23 cellular contexts compared by ENCODE assay signal in genomic region chr11:75283391-75283931, GRCh38. TPM values are rescaled to one million over a fixed set of nuclear protein-coding genes. Genes with fewer than 3 reads are reported as not detected.
DNase-seq lines count a peak whose midpoint lies in the region; ATAC-seq and TF ChIP-seq lines count a peak whose summit lies in the region.
"Had no signal": no experiment of that assay in that cellular context is flagged by ENCODE, and none has a peak within 500 bp of the region (broad histone marks: within the 10 kb centered on the region; RNA-seq: fewer than 3 reads in every experiment).

No MANE protein-coding gene starts in this region.

- peak overlapping the region; percentile 72 for H3K56ac ChIP-seq in mesendoderm (ENCODE audit: low read length)

- H4K20me1 ChIP-seq in BLaER1: peaks cover 49% of the 10 kb centered on the region

- no peak overlapping the region for H2AK5ac ChIP-seq in mesendoderm (ENCODE audit: low read length)

- no peak overlapping the region for H3K4ac ChIP-seq in mesendoderm (ENCODE audit: low read depth, low read length)

- H3K4me1 ChIP-seq in BE2C: peaks cover 14% of the 10 kb centered on the region
- peaks cover 78% of the 10 kb centered on the region for H3K4me1 ChIP-seq in BLaER1
- peaks cover 14% of the 10 kb centered on the region for H3K4me1 ChIP-seq in NT2/D1 (ENCODE audit: insufficient read depth, insufficient read length)
- peaks cover 6% of the 10 kb centered on the region for H3K4me1 ChIP-seq in mesendoderm (ENCODE audit: control insufficient read depth, low read depth, low read length)
- H3K4me1 ChIP-seq in foreskin keratinocyte: no peaks in the 10 kb centered on the region
- H3K4me1 ChIP-seq: SJSA1 had no signal

- peaks cover 53% of the 10 kb centered on the region for H3K36me3 ChIP-seq in BE2C
- peaks cover 92% of the 10 kb centered on the region for H3K36me3 ChIP-seq in BLaER1
- peaks cover 81% of the 10 kb centered on the region for H3K36me3 ChIP-seq in NT2/D1 (ENCODE audit: insufficient read depth, insufficient read length, low read length)
- no peaks in the 10 kb centered on the region for H3K36me3 ChIP-seq in mesendoderm (ENCODE audit: control insufficient read depth, insufficient read depth, low read length)
- H3K36me3 ChIP-seq: SJSA1 had no signal

- H3K79me2 ChIP-seq in mesendoderm (ENCODE audit: control insufficient read depth, insufficient read depth, low read length): no peaks in the 10 kb centered on the region

- H2BK120ac ChIP-seq in mesendoderm (ENCODE audit: low read depth, low read length): no peak overlapping the region

- no peak for ATAC-seq in GM19328 (IDR thresholded peaks at IDR 0.05; ENCODE audit: unreplicated experiment)
- no peak for ATAC-seq in HG03135 (IDR thresholded peaks at IDR 0.05; ENCODE audit: unreplicated experiment)
- no peak for ATAC-seq in foreskin keratinocyte
- ATAC-seq: HepG2 had no signal

- TF ChIP-seq CTCF in BE2C (IDR thresholded peaks at IDR 0.05; ENCODE audit: low read depth, low read length) (no peak), foreskin keratinocyte (conservative IDR thresholded peaks at IDR 0.05) (no peak)

- peak overlapping the region; percentile 51 for H3K18ac ChIP-seq in mesendoderm (ENCODE audit: low read length)

- H2BK5ac ChIP-seq in mesendoderm (ENCODE audit: low read length): peak overlapping the region; percentile 48

- H3K9ac ChIP-seq in BLaER1 (peak overlapping the region; percentile 51), NT2/D1 (ENCODE audit: insufficient read length, low read depth) (peak overlapping the region; percentile 4), mesendoderm (ENCODE audit: low read length) (no peak overlapping the region)

- H3K23ac ChIP-seq in mesendoderm (ENCODE audit: low read length): no peak overlapping the region

- H3K9me3 ChIP-seq in BE2C (no peaks in the 10 kb centered on the region), BLaER1 (no peaks in the 10 kb centered on the region), NT2/D1 (ENCODE audit: insufficient read depth, low read length) (no peaks in the 10 kb centered on the region)
- H3K9me3 ChIP-seq: SJSA1 had no signal

- H3K79me1 ChIP-seq in mesendoderm (ENCODE audit: low read length): no peaks in the 10 kb centered on the region

- no peak overlapping the region for H2BK15ac ChIP-seq in mesendoderm (replicated peaks; ENCODE audit: low read depth)

- H3K27ac ChIP-seq in BLaER1 (peak overlapping the region; percentile 58), mesendoderm (ENCODE audit: low read depth, low read length) (no peak overlapping the region), foreskin keratinocyte (no peak overlapping the region)
- H3K27ac ChIP-seq: PC-9, SJSA1 had no signal

- H4K5ac ChIP-seq in mesendoderm (ENCODE audit: low read length): no peak overlapping the region

- H3K27me3 ChIP-seq in BE2C: no peaks in the 10 kb centered on the region
- no peaks in the 10 kb centered on the region for H3K27me3 ChIP-seq in BLaER1
- H3K27me3 ChIP-seq in NT2/D1 (ENCODE audit: insufficient read depth, insufficient read length): no peaks in the 10 kb centered on the region
- no peaks in the 10 kb centered on the region for H3K27me3 ChIP-seq in mesendoderm (ENCODE audit: insufficient read depth, low read length, poor library complexity)
- peaks cover 4% of the 10 kb centered on the region for H3K27me3 ChIP-seq in foreskin keratinocyte
- H3K27me3 ChIP-seq: SJSA1 had no signal

- H3K4me2 ChIP-seq in BLaER1 (peak overlapping the region; percentile 65), mesendoderm (ENCODE audit: low read length) (no peak overlapping the region)
- H3K4me2 ChIP-seq: PC-9 had no signal

- no peak overlapping the region for H3K4me3 ChIP-seq in BE2C (ENCODE audit: low read depth, low read length)
- no peak overlapping the region for H3K4me3 ChIP-seq in BLaER1
- H3K4me3 ChIP-seq in NT2/D1 (ENCODE audit: insufficient read length, low read depth): no peak overlapping the region
- H3K4me3 ChIP-seq in mesendoderm (ENCODE audit: low read length): no peak overlapping the region
- H3K4me3 ChIP-seq: PC-9, SJSA1 had no signal

- DNase-seq in BE2C (peak; percentile 84), NT2/D1 (ENCODE audit: low read depth, low spot score) (no peak), mesendoderm (peak; percentile 74), foreskin keratinocyte (no peak)
- DNase-seq: DMS153, DND-41, Karpas-422, MV-4-11, NCI-H1105, NCI-H1436 treated with DMSO at 0.1 percent for 48 hours, NCI-H187 treated with DMSO at 0.1 percent for 48 hours, NCI-H2171 treated with DMSO at 0.1 percent for 48 hours, NCI-H345, NCI-H524, NCI-H774, PC-9 had no signal

- no CpG with 5 or more reads among the region's 16 CpGs for WGBS in mesendoderm (ENCODE audit: extremely low coverage, insufficient coverage, low lambda C conversion rate)

- no peak overlapping the region for H4K8ac ChIP-seq in mesendoderm (ENCODE audit: low read depth, low read length)

RNA-seq across cellular contexts. Expression of gene TPBGL, which starts 42.9 kb away (rescaled TPM):
- polyA plus RNA-seq in BE2C (2012; ENCODE audit: insufficient read depth, insufficient read length, low read depth): 47.4 TPM
- 0.34 TPM for polyA plus RNA-seq in mesendoderm (2013, experiment 1 of 2)
- polyA plus RNA-seq in mesendoderm (2013, experiment 2 of 2): 0.42 TPM
- not detected in 2 replicates for total RNA-seq in foreskin keratinocyte
- polyA plus RNA-seq in foreskin keratinocyte: 0.01 TPM in 1 of 2 replicates, not detected in the other
- total RNA-seq: H4, HepG2, PC-9, RPMI7951, SJSA1 had no signal
- polyA plus RNA-seq: HepG2 had no signal

Comparison
In these comparisons a context has a peak if more than half of its experiments do, and no peak if none do; other contexts are left out.
1. DNase-seq: peak in BE2C (single experiment) and mesendoderm (single experiment); none in NT2/D1 (single experiment) and foreskin keratinocyte (0 of 2).